Comparison of ENCODE assay signal across 10 cellular contexts in the genomic region with DNA sequence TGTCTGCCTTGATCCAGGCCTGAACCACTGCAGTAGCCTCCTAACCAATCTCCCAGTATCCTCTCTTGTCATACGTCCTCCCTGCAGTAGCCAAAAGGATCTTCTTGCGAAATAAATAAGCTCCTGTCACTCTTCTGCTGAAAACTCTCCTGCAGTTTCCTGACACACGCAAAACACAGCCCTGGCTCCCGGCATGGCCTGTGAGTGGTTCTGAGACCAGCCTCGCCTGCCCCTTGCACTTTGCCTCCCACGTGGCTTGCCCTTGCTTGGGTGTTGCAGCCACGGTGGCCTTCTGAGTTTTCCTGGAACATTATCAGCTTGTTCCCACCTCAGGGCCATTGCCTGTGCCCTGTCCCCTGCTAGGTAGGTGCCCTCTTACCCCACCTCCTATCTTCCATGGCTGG. TPM values are rescaled to one million over a fixed set of nuclear protein-coding genes. Genes with fewer than 3 reads are reported as not detected.
A peak's percentile ranks its signal among the peaks of the same experiment; 100 is the strongest.
DNase-seq lines count a peak whose midpoint lies in the region; ATAC-seq and TF ChIP-seq lines count a peak whose summit lies in the region.
"Had no signal": no experiment of that assay in that cellular context is flagged by ENCODE, and none has a peak within 500 bp of the region (broad histone marks: within the 10 kb centered on the region; RNA-seq: fewer than 3 reads in every experiment).

No MANE protein-coding gene starts in this region.

- CTCF ChIA-PET in CD8-positive, alpha-beta memory T cell (lab: Charles Lee), result no interaction called here
- CTCF ChIA-PET in activated CD8-positive, alpha-beta T cell treated with anti-CD3 and anti-CD28 coated beads for 36 hours (lab: Charles Lee), result no interaction called here
- CTCF ChIA-PET in activated CD4-positive, alpha-beta memory T cell treated with anti-CD3 and anti-CD28 coated beads, Interleukin-2, amount 10 ng/mL, durations not matched to agents 7 days and 5 days (lab: Charles Lee), result no interaction called here

- no peaks in the 10 kb centered on the region for H3K27me3 ChIP-seq in CD8-positive, alpha-beta memory T cell (ENCODE audit: insufficient read depth, low read length, poor library complexity, severe bottlenecking)
- H3K27me3 ChIP-seq in cardiac muscle cell (no peaks in the 10 kb centered on the region), sigmoid colon (no peaks in the 10 kb centered on the region)

- H3K4me3 ChIP-seq in CD8-positive, alpha-beta memory T cell (ENCODE audit: low read length), result no peak overlapping the region
- H3K4me3 ChIP-seq in cardiac muscle cell, result no peak overlapping the region
- H3K4me3 ChIP-seq in sigmoid colon, result no peak overlapping the region

- no peaks in the 10 kb centered on the region for H3K9me3 Mint-ChIP-seq in CD8-positive, alpha-beta memory T cell
- no peaks in the 10 kb centered on the region for H3K9me3 Mint-ChIP-seq in activated CD8-positive, alpha-beta T cell treated with anti-CD3 and anti-CD28 coated beads for 36 hours
- no peaks in the 10 kb centered on the region for H3K9me3 Mint-ChIP-seq in activated CD4-positive, alpha-beta memory T cell treated with anti-CD3 and anti-CD28 coated beads, Interleukin-2, amount 10 ng/mL, durations not matched to agents 7 days and 5 days
- H3K9me3 Mint-ChIP-seq: activated T-helper 2 cell treated with anti-CD3 and anti-CD28 coated beads, Interferon-gamma antibody, Interleukin-2, Interleukin-4, amounts not matched to agents 10 μg/mL and 5 μg/mL and 100 μg/mL, durations not matched to agents 14 hours and 24 hours and 36 hours had no signal

- ATAC-seq in activated CD8-positive, alpha-beta T cell treated with anti-CD3 and anti-CD28 coated beads for 36 hours, result no peak
- ATAC-seq in HG03045 (IDR thresholded peaks at IDR 0.05; ENCODE audit: unreplicated experiment), result no peak

- peaks cover 0 to 34% (median 5%) of the 10 kb centered on the region in 3 donors for H3K36me3 Mint-ChIP-seq in CD8-positive, alpha-beta memory T cell
- H3K36me3 Mint-ChIP-seq in activated CD8-positive, alpha-beta T cell treated with anti-CD3 and anti-CD28 coated beads for 36 hours (ENCODE audit: low read depth), result peaks cover 19% of the 10 kb centered on the region
- H3K36me3 Mint-ChIP-seq in activated CD4-positive, alpha-beta memory T cell treated with anti-CD3 and anti-CD28 coated beads, Interleukin-2, amount 10 ng/mL, durations not matched to agents 7 days and 5 days (ENCODE audit: low read depth), result peaks cover 29% of the 10 kb centered on the region

- no peak for TF ChIP-seq CTCF in activated CD8-positive, alpha-beta T cell treated with anti-CD3 and anti-CD28 coated beads for 36 hours (IDR thresholded peaks at IDR 0.05)
- TF ChIP-seq CTCF in cardiac muscle cell (IDR thresholded peaks at IDR 0.05; ENCODE audit: low read depth, low read length) (no peak), sigmoid colon (IDR thresholded peaks at IDR 0.05) (no peak)

- DNase-seq in CD8-positive, alpha-beta memory T cell, result no peak
- no peak for DNase-seq in activated CD8-positive, alpha-beta T cell treated with anti-CD3 and anti-CD28 coated beads for 36 hours
- DNase-seq in cardiac muscle cell (ENCODE audit: low read depth in 1 of 2, low spot score in 1 of 2) (peak in 1 of 2 donors; percentile 49), sigmoid colon (no peak), UCSD-AML1 (lab: John Stamatoyannopoulos, UW; ENCODE audit: unreplicated experiment) (no peak), DMS114 treated with DMSO at 0.1 percent for 48 hours (lab: John Stamatoyannopoulos, UW; ENCODE audit: unreplicated experiment) (no peak)
- no peak for DNase-seq in activated CD4-positive, alpha-beta memory T cell treated with anti-CD3 and anti-CD28 coated beads, Interleukin-2, amount 10 ng/mL, durations not matched to agents 7 days and 5 days

- 47 to 78% methylated on average over 7 of the region's 7 CpGs for WGBS in sigmoid colon, 2 donors

- H3K4me3 Mint-ChIP-seq in CD8-positive, alpha-beta memory T cell, result no peak overlapping the region
- H3K4me3 Mint-ChIP-seq in activated CD8-positive, alpha-beta T cell treated with anti-CD3 and anti-CD28 coated beads for 36 hours, result no peak overlapping the region
- H3K4me3 Mint-ChIP-seq in activated CD4-positive, alpha-beta memory T cell treated with anti-CD3 and anti-CD28 coated beads, Interleukin-2, amount 10 ng/mL, durations not matched to agents 7 days and 5 days, result no peak overlapping the region

- peaks cover 6% of the 10 kb centered on the region for H3K4me1 ChIP-seq in CD8-positive, alpha-beta memory T cell (ENCODE audit: insufficient read depth, low read length)
- H3K4me1 ChIP-seq in cardiac muscle cell (ENCODE audit: low read depth) (no peaks in the 10 kb centered on the region), sigmoid colon (peaks cover 0 to 26% (median 17%) of the 10 kb centered on the region in 4 donors)

- TF ChIP-seq EP300 in sigmoid colon (IDR thresholded peaks at IDR 0.05), result no peak

- no peak overlapping the region for H3K27ac ChIP-seq in CD8-positive, alpha-beta memory T cell (ENCODE audit: low read depth, low read length)
- H3K27ac ChIP-seq in cardiac muscle cell, result peak overlapping the region; percentile 54
- peak overlapping the region in 3 of 4 donors; percentile 42 to 73 (median 71) for H3K27ac ChIP-seq in sigmoid colon
- H3K27ac ChIP-seq: VCaP had no signal

- POLR2A ChIA-PET in CD8-positive, alpha-beta memory T cell (lab: Charles Lee), result no interaction called here
- POLR2A ChIA-PET in activated CD8-positive, alpha-beta T cell treated with anti-CD3 and anti-CD28 coated beads for 36 hours (lab: Charles Lee), result interaction anchor here (1.0 to 1.2 kb wide), 3 partner anchors 11 to 22 kb away, joined by 3 to 4 read pairs (median 3); no protein-coding TSS in a partner anchor
- POLR2A ChIA-PET in activated CD4-positive, alpha-beta memory T cell treated with anti-CD3 and anti-CD28 coated beads, Interleukin-2, amount 10 ng/mL, durations not matched to agents 7 days and 5 days (lab: Charles Lee), result no interaction called here

- H3K27ac Mint-ChIP-seq in CD8-positive, alpha-beta memory T cell, result peak overlapping the region in 5 of 8 donors; percentile 20 to 83 (median 47)
- H3K27ac Mint-ChIP-seq in activated CD8-positive, alpha-beta T cell treated with anti-CD3 and anti-CD28 coated beads for 36 hours, result peak overlapping the region; percentile 14
- no peak overlapping the region for H3K27ac Mint-ChIP-seq in activated CD4-positive, alpha-beta memory T cell treated with anti-CD3 and anti-CD28 coated beads, Interleukin-2, amount 10 ng/mL, durations not matched to agents 7 days and 5 days
- H3K27ac Mint-ChIP-seq: activated T-helper 2 cell treated with anti-CD3 and anti-CD28 coated beads, Interferon-gamma antibody, Interleukin-2, Interleukin-4, amounts not matched to agents 10 μg/mL and 5 μg/mL and 100 μg/mL, durations not matched to agents 14 hours and 24 hours and 36 hours had no signal

- peaks cover 0 to 2% of the 10 kb centered on the region in 2 donors for H3K27me3 Mint-ChIP-seq in CD8-positive, alpha-beta memory T cell
- no peaks in the 10 kb centered on the region for H3K27me3 Mint-ChIP-seq in activated CD8-positive, alpha-beta T cell treated with anti-CD3 and anti-CD28 coated beads for 36 hours
- no peaks in the 10 kb centered on the region for H3K27me3 Mint-ChIP-seq in activated CD4-positive, alpha-beta memory T cell treated with anti-CD3 and anti-CD28 coated beads, Interleukin-2, amount 10 ng/mL, durations not matched to agents 7 days and 5 days

- no peaks in the 10 kb centered on the region for H3K9me3 ChIP-seq in CD8-positive, alpha-beta memory T cell (ENCODE audit: low read length)
- H3K9me3 ChIP-seq in cardiac muscle cell (ENCODE audit: low read depth) (no peaks in the 10 kb centered on the region), sigmoid colon (no peaks in the 10 kb centered on the region)

- no peak for TF ChIP-seq POLR2A in sigmoid colon (IDR thresholded peaks at IDR 0.05)

- peaks cover 30 to 48% (median 45%) of the 10 kb centered on the region in 3 donors for H3K4me1 Mint-ChIP-seq in CD8-positive, alpha-beta memory T cell
- H3K4me1 Mint-ChIP-seq in activated CD8-positive, alpha-beta T cell treated with anti-CD3 and anti-CD28 coated beads for 36 hours (ENCODE audit: low read depth), result peaks cover 51% of the 10 kb centered on the region
- peaks cover 31% of the 10 kb centered on the region for H3K4me1 Mint-ChIP-seq in activated CD4-positive, alpha-beta memory T cell treated with anti-CD3 and anti-CD28 coated beads, Interleukin-2, amount 10 ng/mL, durations not matched to agents 7 days and 5 days

- no peaks in the 10 kb centered on the region for H3K36me3 ChIP-seq in CD8-positive, alpha-beta memory T cell (ENCODE audit: insufficient read depth, low read length)
- H3K36me3 ChIP-seq in cardiac muscle cell, result no peaks in the 10 kb centered on the region
- peaks cover 0 to 5% (median 0%) of the 10 kb centered on the region in 4 donors for H3K36me3 ChIP-seq in sigmoid colon

- intact Hi-C loops in activated CD8-positive, alpha-beta T cell treated with anti-CD3 and anti-CD28 coated beads for 36 hours (cut with micrococcal nuclease), result no loop called here
- intact Hi-C loops in sigmoid colon (cut with DNase I), result no loop called here

RNA-seq across cellular contexts. Expression of a gene that starts 7.2 kb away (rescaled TPM):
- total RNA-seq in CD8-positive, alpha-beta memory T cell, result 10 to 100 TPM; 58.9 to 59.9 TPM
- polyA plus RNA-seq in CD8-positive, alpha-beta memory T cell, result 1.5 TPM
- total RNA-seq in activated CD8-positive, alpha-beta T cell treated with anti-CD3 and anti-CD28 coated beads for 36 hours, result 10 to 100 TPM; 46.1 to 47.9 TPM
- 57.6 and 65.9 TPM in 2 replicates for total RNA-seq in cardiac muscle cell
- polyA plus RNA-seq in cardiac muscle cell, result 7.2 and 7.4 TPM in 2 replicates
- 10 to 100 TPM; 20.1 to 32.2 (median 25.8) TPM for total RNA-seq in sigmoid colon
- 10 to 100 TPM; 13.2 to 43.3 (median 15.7) TPM for polyA plus RNA-seq in sigmoid colon
- total RNA-seq in activated CD4-positive, alpha-beta memory T cell treated with anti-CD3 and anti-CD28 coated beads, Interleukin-2, amount 10 ng/mL, durations not matched to agents 7 days and 5 days, result 10 to 100 TPM; 41.7 to 42.1 TPM

RNA-seq across cellular contexts. Expression of a gene that starts 22.6 kb away (rescaled TPM):
- 100 to 1,000 TPM; 170 to 182 TPM for total RNA-seq in CD8-positive, alpha-beta memory T cell
- polyA plus RNA-seq in CD8-positive, alpha-beta memory T cell, result 26.9 TPM
- 100 to 1,000 TPM; 150 to 151 TPM for total RNA-seq in activated CD8-positive, alpha-beta T cell treated with anti-CD3 and anti-CD28 coated beads for 36 hours
- 68.7 and 125 TPM in 2 replicates for total RNA-seq in cardiac muscle cell
- polyA plus RNA-seq in cardiac muscle cell, result 43.3 and 78.4 TPM in 2 replicates
- 10 to 100 TPM; 24.5 to 41.3 (median 33.2) TPM for total RNA-seq in sigmoid colon
- 10 to 100 TPM; 18.7 to 64.8 (median 19.8) TPM for polyA plus RNA-seq in sigmoid colon
- 10 to 100 TPM; 98.7 to 99.7 TPM for total RNA-seq in activated CD4-positive, alpha-beta memory T cell treated with anti-CD3 and anti-CD28 coated beads, Interleukin-2, amount 10 ng/mL, durations not matched to agents 7 days and 5 days
